In genomic region chr2:26982102-26982742, GRCh38 we compare ENCODE assay signal across 8 cellular contexts. TPM values are rescaled to one million over a fixed set of nuclear protein-coding genes. Genes with fewer than 3 reads are reported as not detected.
DNase-seq lines count a peak whose midpoint lies in the region; ATAC-seq and TF ChIP-seq lines count a peak whose summit lies in the region.

No MANE protein-coding gene starts in this region.

- H3K27ac Mint-ChIP-seq in HFFc6: no peak overlapping the region

- H3K4me3 Mint-ChIP-seq in HFFc6: no peak overlapping the region

- H3K27me3 Mint-ChIP-seq in HFFc6 (ENCODE audit: insufficient read depth): peaks cover 7% of the 10 kb centered on the region

- TF ChIP-seq CTCF in HFFc6 (IDR thresholded peaks at IDR 0.05): peak; percentile 39

- H3K4me1 Mint-ChIP-seq in HFFc6 (ENCODE audit: low read depth): peaks cover 32% of the 10 kb centered on the region

- H3K36me3 Mint-ChIP-seq in HFFc6 (ENCODE audit: low read depth): peaks cover 4% of the 10 kb centered on the region; the same call in 1 of the 2 replicates

- H3K9me3 Mint-ChIP-seq in HFFc6: no peaks in the 10 kb centered on the region

- DNase-seq in DMS 273 treated with DMSO at 0.1 percent for 48 hours (lab: John Stamatoyannopoulos, UW) (peak; percentile 65), HFFc6 (no peak), NCI-H748 treated with DMSO at 0.1 percent for 48 hours (lab: John Stamatoyannopoulos, UW) (peak; percentile 93), cerebellum (ENCODE audit: low spot score) (peak; percentile 90), lung microvascular endothelial cell (ENCODE audit: low read depth in 2 of 2) (peak; percentile 62 to 92), superior temporal gyrus (ENCODE audit: extremely low spot score) (no peak), COLO829 (ENCODE audit: low spot score) (no peak)

- ATAC-seq in GM18867 (IDR thresholded peaks at IDR 0.05; ENCODE audit: unreplicated experiment): no peak

RNA-seq across cellular contexts. Expression of gene MAPRE3, which starts 11.8 kb away (rescaled TPM):
- total RNA-seq in HFFc6 (2021; fragmentation: NEBNext Ultra II Directional; extraction: Animal tissue kit (Norgen Biotek cat#: 25700)): 10 to 100 TPM; 17.0 to 20.4 (median 17.7) TPM
- total RNA-seq in cerebellum (20.8 TPM), lung microvascular endothelial cell (0.65 and 0.79 TPM in 2 replicates)

RNA-seq across cellular contexts. Expression of gene TMEM214, which starts 50.5 kb away (rescaled TPM):
- 100 to 1,000 TPM; 119 to 162 (median 144) TPM for total RNA-seq in HFFc6 (2021; fragmentation: NEBNext Ultra II Directional; extraction: Animal tissue kit (Norgen Biotek cat#: 25700))
- total RNA-seq in cerebellum: 18.8 TPM
- 14.2 and 19.4 TPM in 2 replicates for total RNA-seq in lung microvascular endothelial cell

Comparison
In these comparisons a context has a peak if more than half of its experiments do, and no peak if none do; other contexts are left out.
1. DNase-seq: peak in DMS 273 treated with DMSO at 0.1 percent for 48 hours (single experiment), NCI-H748 treated with DMSO at 0.1 percent for 48 hours (single experiment), cerebellum (single experiment) and lung microvascular endothelial cell (2 of 2); none in HFFc6 (single experiment), superior temporal gyrus (single experiment) and COLO829 (single experiment).
2. RNA of gene MAPRE3, which starts 11.8 kb away (total RNA-seq): 20.8 TPM in cerebellum (single experiment) and 17.0 to 20.4 TPM in HFFc6; 0.65 to 0.79 TPM in lung microvascular endothelial cell; every median in the first group is over 10 times any median in the second.